In genomic region chr16:2498085-2498484, GRCh38 we compare ENCODE assay signal across 16 cellular contexts. TPM values are rescaled to one million over a fixed set of nuclear protein-coding genes. Genes with fewer than 3 reads are reported as not detected.
"Had no signal": no experiment of that assay in that cellular context is flagged by ENCODE, and none has a peak within 500 bp of the region (broad histone marks: within the 10 kb centered on the region; RNA-seq: fewer than 3 reads in every experiment).

No MANE protein-coding gene starts in this region.

- H3K27me3 ChIP-seq: left lung, uterus had no signal

- H3K36me3 ChIP-seq: uterus had no signal

- DNase-seq: activated CD4-positive, CD25-positive, alpha-beta regulatory T cell treated with anti-CD3 and anti-CD28 coated beads, Interleukin-2, amount 50 U/mL, for 72 hours; activated naive CD4-positive, alpha-beta T cell; activated T-cell treated with anti-CD3 and anti-CD28 coated beads for 4 hours; stimulated activated CD4-positive, alpha-beta T cell treated with anti-CD3 and anti-CD28 coated beads, Interleukin-1b, Interleukin-23, amount 100 ng/mL, for 48 hours; uterus had no signal

- H3K27ac ChIP-seq: uterus had no signal

- H3K9me3 ChIP-seq: left lung, uterus had no signal

- H3K4me3 ChIP-seq: left lung, uterus had no signal

RNA-seq across cellular contexts. Expression of gene NTN3, which starts 27.0 kb away (rescaled TPM):
- total RNA-seq: activated CD8-positive, alpha-beta memory T cell treated with anti-CD3 and anti-CD28 coated beads for 36 hours; bronchial epithelial cell; mesenteric fat pad; pulmonary artery endothelial cell had no signal

RNA-seq across cellular contexts. Expression of gene CEMP1, which starts 33.1 kb away (rescaled TPM):
- total RNA-seq: activated CD8-positive, alpha-beta memory T cell treated with anti-CD3 and anti-CD28 coated beads for 36 hours; aorta; bronchial epithelial cell; chondrocyte; dermis microvascular lymphatic vessel endothelial cell; epithelial cell of proximal tubule; mesenteric fat pad; osteoblast; pulmonary artery endothelial cell; sciatic nerve had no signal
